Comparison of ENCODE assay signal across 9 cellular contexts in the genomic region with DNA sequence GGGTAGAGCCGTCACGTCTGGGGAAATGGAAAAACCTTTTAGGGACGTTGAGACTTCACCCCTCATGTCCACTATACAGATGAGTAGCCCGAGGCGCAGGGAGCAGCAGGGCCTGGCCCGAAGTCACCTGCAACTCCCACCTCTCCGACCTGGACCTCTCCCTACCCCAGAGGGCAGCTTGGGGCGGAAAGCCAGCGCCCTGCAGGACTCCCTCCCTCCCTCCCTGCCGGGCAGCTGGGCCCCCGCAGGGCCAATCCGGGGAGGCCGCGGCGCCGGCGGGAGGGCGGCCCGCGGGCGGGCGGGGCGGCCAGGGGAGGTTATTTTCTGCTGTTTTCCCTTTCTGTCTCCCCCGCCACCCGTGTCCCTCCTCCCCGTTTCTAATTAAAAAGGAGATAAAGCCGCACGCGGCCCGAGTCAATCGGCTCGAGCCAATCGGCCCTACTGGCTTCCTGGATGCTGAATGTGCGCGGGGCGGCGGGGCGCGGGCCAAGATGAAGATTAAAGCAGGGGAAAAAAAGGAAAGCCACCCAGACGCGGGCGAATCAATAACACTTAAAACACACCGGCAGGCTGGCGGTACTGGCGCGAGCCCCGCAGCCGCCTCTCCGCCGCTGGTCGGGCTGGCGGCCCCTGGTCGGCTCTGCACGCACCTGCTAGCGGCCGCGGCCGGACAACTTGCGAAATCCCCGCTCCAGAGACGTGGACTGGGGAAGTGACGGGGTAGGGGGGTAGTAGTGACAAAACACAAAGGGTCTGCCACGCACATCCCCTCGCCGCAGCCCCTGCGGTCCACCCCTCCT. TPM values are rescaled to one million over a fixed set of nuclear protein-coding genes. Genes with fewer than 3 reads are reported as not detected.
A peak's percentile ranks its signal among the peaks of the same experiment; 100 is the strongest.
DNase-seq lines count a peak whose midpoint lies in the region; ATAC-seq lines count a peak whose summit lies in the region.
"Had no signal": no experiment of that assay in that cellular context is flagged by ENCODE, and none has a peak within 500 bp of the region (broad histone marks: within the 10 kb centered on the region; RNA-seq: fewer than 3 reads in every experiment).

No MANE protein-coding gene starts in this region.

- H3K27me3 Mint-ChIP-seq in naive B cell, result peaks cover 47 to 82% (median 81%) of the 10 kb centered on the region in 3 donors

- H3K4me3 Mint-ChIP-seq in naive B cell, result peak overlapping the region in 7 of 8 donors; percentile 45 to 83 (median 66)

- H3K36me3 Mint-ChIP-seq in naive B cell, result peaks cover 7 to 8% of the 10 kb centered on the region in 2 donors

- H3K9me3 Mint-ChIP-seq in naive B cell, result peaks cover 0 to 6% (median 2%) of the 10 kb centered on the region in 7 donors

- DNase-seq in AG20443 (ENCODE audit: low spot score) (peak; percentile 32), HuH-7 (ENCODE audit: low spot score) (peak; percentile 56), naive B cell (no peak), NCI-H1092 treated with DMSO at 0.1 percent for 48 hours (lab: John Stamatoyannopoulos, UW) (no peak), NCI-H345 (lab: John Stamatoyannopoulos, UW) (no peak), SIG-M5 (lab: John Stamatoyannopoulos, UW) (no peak), activated gamma-delta T cell (lab: John Stamatoyannopoulos, UW) (no peak)
- peak; percentile 24 for DNase-seq in central memory CD4-positive, alpha-beta T cell
- DNase-seq: NCI-H1436 had no signal

- H3K4me1 Mint-ChIP-seq in naive B cell, result peaks cover 4 to 17% (median 12%) of the 10 kb centered on the region in 3 donors

- no peak for ATAC-seq in naive B cell (ENCODE audit: low read depth in 2 of 2)

- no peak overlapping the region for H3K27ac Mint-ChIP-seq in naive B cell

RNA-seq across cellular contexts. Expression of a gene that starts 1.8 kb away (rescaled TPM):
- not detected for polyA plus RNA-seq in naive B cell (ENCODE audit: low read depth in 6 of 6)

Comparison
In these comparisons a context has a peak if more than half of its experiments do, and no peak if none do; other contexts are left out.
1. DNase-seq: peak in AG20443 (single experiment), HuH-7 (single experiment) and central memory CD4-positive, alpha-beta T cell (single experiment); none in naive B cell (single experiment), NCI-H1092 treated with DMSO at 0.1 percent for 48 hours (single experiment), NCI-H345 (single experiment), SIG-M5 (single experiment) and activated gamma-delta T cell (single experiment).